8 cellular contexts compared by ENCODE assay signal in the genomic region with DNA sequence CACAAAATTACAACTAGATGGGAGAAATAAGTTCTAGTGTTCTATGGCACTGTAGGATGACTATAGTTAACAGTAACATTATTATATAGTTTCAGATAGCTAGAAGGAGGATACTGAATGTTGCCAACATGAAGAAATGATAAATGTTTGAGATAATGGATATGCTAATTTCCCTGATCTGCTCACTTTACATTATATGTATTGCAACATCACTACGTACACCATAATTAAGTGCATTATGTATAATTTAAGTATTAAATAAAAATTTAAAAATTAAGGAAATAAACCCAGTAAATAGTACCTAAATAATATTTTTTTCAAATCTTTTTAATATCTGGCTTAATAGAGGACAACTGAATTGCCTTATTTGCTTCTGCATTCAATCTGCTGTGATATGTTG.
"Had no signal": no experiment of that assay in that cellular context is flagged by ENCODE, and none has a peak within 500 bp of the region (broad histone marks: within the 10 kb centered on the region; RNA-seq: fewer than 3 reads in every experiment).

No MANE protein-coding gene starts in this region.

- DNase-seq: GM23248, GOT3, H7, HFFc6, KG1 had no signal

- H3K36me3 ChIP-seq: HAP-1 had no signal

- H3K9ac ChIP-seq: GM23248 had no signal

- H3K9me3 ChIP-seq: HAP-1 had no signal

- H3K27ac ChIP-seq: GM23248, HL-60 had no signal

- H3K4me1 ChIP-seq: HAP-1 had no signal

- ATAC-seq: HCT116 had no signal

- H3K4me3 ChIP-seq: GM23248, HAP-1 had no signal
